Comparison of ENCODE assay signal across 8 cellular contexts in genomic region chr20:2524435-2525272, GRCh38. TPM values are rescaled to one million over a fixed set of nuclear protein-coding genes. Genes with fewer than 3 reads are reported as not detected.
DNase-seq lines count a peak whose midpoint lies in the region; ATAC-seq and TF ChIP-seq lines count a peak whose summit lies in the region.

No MANE protein-coding gene starts in this region.

- peak overlapping the region; percentile 81 for H3K9ac ChIP-seq in NT2/D1 (ENCODE audit: insufficient read length, low read depth)

- peak; percentile 82 for ATAC-seq in GM19035 (IDR thresholded peaks at IDR 0.05; ENCODE audit: unreplicated experiment)
- peak; percentile 93 for ATAC-seq in mucosa of descending colon

- peaks cover 2% of the 10 kb centered on the region for H3K4me1 ChIP-seq in NT2/D1 (ENCODE audit: insufficient read depth, insufficient read length)
- peaks cover 4% of the 10 kb centered on the region for H3K4me1 ChIP-seq in mucosa of descending colon (ENCODE audit: low read depth)

- H3K4me3 ChIP-seq in NT2/D1 (ENCODE audit: insufficient read length, low read depth): peak overlapping the region; percentile 57
- H3K4me3 ChIP-seq in epithelial cell of esophagus (ENCODE audit: low read length): peak overlapping the region; percentile 78
- peak overlapping the region; percentile 70 for H3K4me3 ChIP-seq in mucosa of descending colon

- peak; percentile 89 for TF ChIP-seq CTCF in epithelial cell of esophagus (IDR thresholded peaks at IDR 0.05; ENCODE audit: insufficient read depth, low read depth, low read length, missing control alignments)
- TF ChIP-seq CTCF in mucosa of descending colon (IDR thresholded peaks at IDR 0.05): peak; percentile 98

- peaks cover 65% of the 10 kb centered on the region for H3K27me3 ChIP-seq in NT2/D1 (ENCODE audit: insufficient read depth, insufficient read length)

- H3K9me3 ChIP-seq in NT2/D1 (ENCODE audit: insufficient read depth, low read length): no peaks in the 10 kb centered on the region
- H3K9me3 ChIP-seq in mucosa of descending colon: no peaks in the 10 kb centered on the region

- intact Hi-C loops in mucosa of descending colon (cut with DNase I, micrococcal nuclease): loop anchor here in 1 of 2 donors (5.0 kb wide), 1 partner anchor 123 kb away; no protein-coding TSS in a partner anchor

- peak; percentile 86 for DNase-seq in Ammon's horn (ENCODE audit: low spot score)
- DNase-seq in HT1080 (ENCODE audit: low read depth): peak; percentile 67
- DNase-seq in NT2/D1 (ENCODE audit: low read depth, low spot score): peak; percentile 75
- DNase-seq in activated T-cell treated with anti-CD3 and anti-CD28 coated beads for 24 hours (ENCODE audit: low read depth): peak; percentile 84
- DNase-seq in epithelial cell of esophagus (ENCODE audit: low read depth): peak; percentile 72
- DNase-seq in mucosa of descending colon: peak; percentile 92 to 93 (median 92)
- peak; percentile 84 to 86 for DNase-seq in stimulated activated CD8-positive, alpha-beta memory T cell treated with anti-CD3 and anti-CD28 coated beads, Interleukin-4, amount 100 ng/mL, for 1 hour (ENCODE audit: low read depth in 2 of 2, low spot score in 1 of 2)

- H3K36me3 ChIP-seq in NT2/D1 (ENCODE audit: insufficient read depth, insufficient read length, low read length): no peaks in the 10 kb centered on the region
- H3K36me3 ChIP-seq in mucosa of descending colon (ENCODE audit: low read depth): no peaks in the 10 kb centered on the region

RNA-seq across cellular contexts. Expression of gene TMC2, which starts 11.7 kb away (rescaled TPM):
- total RNA-seq in HT1080 (2014; rRNA removed; shearing (Covaris generic)): not detected in 2 replicates
- polyA plus RNA-seq in HT1080 (2015; cell fraction: cytosol; rRNA removed): not detected in 2 replicates
- polyA plus RNA-seq in HT1080 (2015; cell fraction: nucleus; rRNA removed): not detected in 2 replicates
- under 1 TPM in 2 of 3 donors, not detected in 1; 0.09 to 0.41 TPM for total RNA-seq in mucosa of descending colon

RNA-seq across cellular contexts. Expression of gene ZNF343, which starts 15.9 kb away (rescaled TPM):
- 12.8 and 19.6 TPM in 2 replicates for total RNA-seq in HT1080 (2014; rRNA removed; shearing (Covaris generic))
- polyA plus RNA-seq in HT1080 (2015; cell fraction: cytosol; rRNA removed): 12.3 and 13.9 TPM in 2 replicates
- 26.3 and 28.8 TPM in 2 replicates for polyA plus RNA-seq in HT1080 (2015; cell fraction: nucleus; rRNA removed)
- 10 to 100 TPM in 1 of 3 donors, 1 to 10 TPM in 2; 6.9 to 12.1 (median 9.8) TPM for total RNA-seq in mucosa of descending colon

RNA-seq across cellular contexts. Expression of gene SNRPB, which starts 54.1 kb away (rescaled TPM):
- 674 and 709 TPM in 2 replicates for total RNA-seq in HT1080 (2014; rRNA removed; shearing (Covaris generic))
- polyA plus RNA-seq in HT1080 (2015; cell fraction: cytosol; rRNA removed): 492 and 653 TPM in 2 replicates
- 349 and 364 TPM in 2 replicates for polyA plus RNA-seq in HT1080 (2015; cell fraction: nucleus; rRNA removed)
- 100 to 1,000 TPM in 1 of 3 donors, 10 to 100 TPM in 2; 84.2 to 143 (median 94.6) TPM for total RNA-seq in mucosa of descending colon

Comparison
In these comparisons a context has a peak if more than half of its experiments do, and no peak if none do; other contexts are left out.
1. Peak in every context shown above with its lines: DNase-seq, ATAC-seq and H3K4me3 ChIP-seq.